35 cellular contexts compared by ENCODE assay signal in the genomic region with DNA sequence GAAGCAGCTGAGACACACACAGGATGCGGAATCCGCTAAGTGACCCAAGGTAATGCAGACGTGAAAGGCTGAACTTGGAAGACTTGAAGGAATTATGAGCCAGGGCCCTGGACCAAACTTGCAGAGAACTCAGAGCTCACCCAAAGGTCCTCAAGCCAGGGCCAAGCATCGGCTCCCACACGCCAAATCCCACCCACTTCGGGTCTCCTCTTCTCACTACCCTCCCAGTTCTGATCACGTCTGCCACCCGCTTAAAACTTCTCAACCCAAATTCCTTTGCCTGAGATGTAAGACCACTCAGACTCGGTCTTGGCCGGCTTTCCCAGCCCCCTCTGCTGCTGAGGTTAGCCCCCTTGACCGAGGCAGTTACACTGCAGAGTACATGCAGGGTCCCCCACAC.
"Had no signal": no experiment of that assay in that cellular context is flagged by ENCODE, and none has a peak within 500 bp of the region (broad histone marks: within the 10 kb centered on the region; RNA-seq: fewer than 3 reads in every experiment).

No MANE protein-coding gene starts in this region.

- H3K4me1 Mint-ChIP-seq: activated CD4-positive, alpha-beta memory T cell treated with anti-CD3 and anti-CD28 coated beads, Interleukin-2, amount 10 ng/mL, durations not matched to agents 7 days and 5 days; activated CD8-positive, alpha-beta memory T cell treated with anti-CD3 and anti-CD28 coated beads, Interleukin-2, amount 10 ng/mL, durations not matched to agents 7 days and 5 days; activated naive CD4-positive, alpha-beta T cell treated with anti-CD3 and anti-CD28 coated beads, Interleukin-2, amount 50 U/mL, for 24 hours; activated naive CD8-positive, alpha-beta T cell treated with anti-CD3 and anti-CD28 coated beads, Interleukin-2, amount 10 ng/mL, durations not matched to agents 7 days and 5 days; activated T-helper 17 cell treated with anti-CD3 and anti-CD28 coated beads, Interleukin-2, amount 50 U/mL, for 72 hours had no signal

- H3K27me3 Mint-ChIP-seq: activated naive CD4-positive, alpha-beta T cell treated with anti-CD3 and anti-CD28 coated beads, Interleukin-2, amount 50 U/mL, for 24 hours; activated naive CD8-positive, alpha-beta T cell treated with anti-CD3 and anti-CD28 coated beads, Interleukin-2, amount 10 ng/mL, durations not matched to agents 7 days and 5 days had no signal

- H3K27me3 ChIP-seq: body of pancreas, Peyer's patch had no signal

- H3K9me3 ChIP-seq: body of pancreas, Peyer's patch had no signal

- H3K4me3 Mint-ChIP-seq: activated CD4-positive, alpha-beta memory T cell treated with anti-CD3 and anti-CD28 coated beads, Interleukin-2, amount 10 ng/mL, durations not matched to agents 7 days and 5 days; activated CD8-positive, alpha-beta memory T cell treated with anti-CD3 and anti-CD28 coated beads, Interleukin-2, amount 10 ng/mL, durations not matched to agents 7 days and 5 days; activated naive CD4-positive, alpha-beta T cell treated with anti-CD3 and anti-CD28 coated beads, Interleukin-2, amount 50 U/mL, for 24 hours; activated naive CD8-positive, alpha-beta T cell treated with anti-CD3 and anti-CD28 coated beads, Interleukin-2, amount 10 ng/mL, durations not matched to agents 7 days and 5 days; activated T-helper 17 cell treated with anti-CD3 and anti-CD28 coated beads, Interleukin-2, amount 50 U/mL, for 72 hours had no signal

- H3K4me3 ChIP-seq: body of pancreas, K562, Peyer's patch had no signal

- ATAC-seq: activated CD8-positive, alpha-beta memory T cell treated with anti-CD3 and anti-CD28 coated beads, Interleukin-2, amount 10 ng/mL, durations not matched to agents 7 days and 5 days; activated T-helper 17 cell treated with anti-CD3 and anti-CD28 coated beads, Interleukin-2, amount 50 U/mL, for 72 hours; body of pancreas; K562; PC-3; Right ventricle myocardium inferior had no signal

- H3K27ac Mint-ChIP-seq: activated CD4-positive, alpha-beta memory T cell treated with anti-CD3 and anti-CD28 coated beads, Interleukin-2, amount 10 ng/mL, durations not matched to agents 7 days and 5 days; activated CD8-positive, alpha-beta memory T cell treated with anti-CD3 and anti-CD28 coated beads, Interleukin-2, amount 10 ng/mL, durations not matched to agents 7 days and 5 days; activated naive CD4-positive, alpha-beta T cell treated with anti-CD3 and anti-CD28 coated beads, Interleukin-2, amount 50 U/mL, for 24 hours; activated naive CD8-positive, alpha-beta T cell treated with anti-CD3 and anti-CD28 coated beads, Interleukin-2, amount 10 ng/mL, durations not matched to agents 7 days and 5 days; activated T-helper 17 cell treated with anti-CD3 and anti-CD28 coated beads, Interleukin-2, amount 50 U/mL, for 72 hours had no signal

- H3K36me3 ChIP-seq: Peyer's patch, WERI-Rb-1 had no signal

- H3K9me3 Mint-ChIP-seq: activated CD4-positive, alpha-beta memory T cell treated with anti-CD3 and anti-CD28 coated beads, Interleukin-2, amount 10 ng/mL, durations not matched to agents 7 days and 5 days; activated naive CD4-positive, alpha-beta T cell treated with anti-CD3 and anti-CD28 coated beads, Interleukin-2, amount 50 U/mL, for 24 hours; activated naive CD8-positive, alpha-beta T cell treated with anti-CD3 and anti-CD28 coated beads, Interleukin-2, amount 10 ng/mL, durations not matched to agents 7 days and 5 days; activated T-helper 17 cell treated with anti-CD3 and anti-CD28 coated beads, Interleukin-2, amount 50 U/mL, for 72 hours had no signal

- H3K36me3 Mint-ChIP-seq: activated CD8-positive, alpha-beta memory T cell treated with anti-CD3 and anti-CD28 coated beads, Interleukin-2, amount 10 ng/mL, durations not matched to agents 7 days and 5 days; activated naive CD4-positive, alpha-beta T cell treated with anti-CD3 and anti-CD28 coated beads, Interleukin-2, amount 50 U/mL, for 24 hours; activated naive CD8-positive, alpha-beta T cell treated with anti-CD3 and anti-CD28 coated beads, Interleukin-2, amount 10 ng/mL, durations not matched to agents 7 days and 5 days had no signal

- H3K4me1 ChIP-seq: body of pancreas, Peyer's patch had no signal

- DNase-seq: activated CD4-positive, alpha-beta memory T cell treated with anti-CD3 and anti-CD28 coated beads, Interleukin-2, amount 10 ng/mL, durations not matched to agents 7 days and 5 days; activated CD4-positive, alpha-beta T cell treated with anti-CD3 and anti-CD28 coated beads for 1 hour; activated CD4-positive, alpha-beta T cell treated with anti-CD3 and anti-CD28 coated beads for 48 hours; activated CD4-positive, CD25-positive, alpha-beta regulatory T cell; activated CD8-positive, alpha-beta memory T cell treated with anti-CD3 and anti-CD28 coated beads for 24 hours; activated CD8-positive, alpha-beta memory T cell treated with anti-CD3 and anti-CD28 coated beads, Interleukin-2, amount 10 ng/mL, durations not matched to agents 7 days and 5 days; activated CD8-positive, alpha-beta memory T cell treated with anti-CD3 and anti-CD28 coated beads, Interleukin-2, amount 50 U/mL, for 48 hours; activated gamma-delta T cell; activated naive CD4-positive, alpha-beta T cell treated with Interleukin-2 at 50 U/mL for 16 hours; activated naive CD8-positive, alpha-beta T cell treated with anti-CD3 and anti-CD28 coated beads, Interleukin-2, amount 10 ng/mL, durations not matched to agents 7 days and 5 days; activated T-cell treated with anti-CD3 and anti-CD28 coated beads, Interleukin-2, amount 50 U/mL, for 48 hours; amygdala; body of pancreas; caudate nucleus; cerebellar nuclear complex; Kasumi-1; MM.1S; MV-4-11; NCI-H1092; NCI-H1436 treated with DMSO at 0.1 percent for 48 hours; NCI-H1694 treated with DMSO at 0.1 percent for 48 hours; NCI-H2029; NCI-H345; NCI-H524 treated with DMSO at 0.1 percent for 48 hours; PC-3; Peyer's patch; SW 1271; T-helper 1 cell; T-helper 2 cell; T-helper 9 cell; WERI-Rb-1 had no signal

- H3K27ac ChIP-seq: body of pancreas, Peyer's patch, WERI-Rb-1 had no signal
